Comparison of ENCODE assay signal across 15 cellular contexts in the genomic region with DNA sequence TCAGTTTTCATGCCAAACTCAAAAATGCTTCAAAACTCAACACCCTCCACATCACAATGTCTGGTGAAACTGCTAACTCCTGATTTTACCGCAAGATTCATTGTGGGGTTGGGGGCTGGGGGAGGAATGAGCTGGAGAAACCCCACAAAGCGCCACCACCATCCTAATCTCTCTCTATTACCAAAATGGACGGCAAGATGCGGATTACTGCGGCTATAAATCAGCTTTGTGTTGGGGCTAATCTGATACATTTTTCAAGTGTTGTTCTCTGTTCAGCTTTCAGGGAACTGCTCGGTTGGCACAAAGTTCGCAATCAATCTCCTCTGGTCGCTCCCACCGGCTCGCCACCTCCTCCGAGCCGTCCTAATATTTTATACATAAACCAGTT.
DNase-seq lines count a peak whose midpoint lies in the region; ATAC-seq, FAIRE-seq and TF ChIP-seq lines count a peak whose summit lies in the region.
"Had no signal": no experiment of that assay in that cellular context is flagged by ENCODE, and none has a peak within 500 bp of the region (broad histone marks: within the 10 kb centered on the region; RNA-seq: fewer than 3 reads in every experiment).

No MANE protein-coding gene starts in this region.

- H3K4me1 ChIP-seq in left ventricle myocardium inferior (peaks cover 48% of the 10 kb centered on the region), right cardiac atrium (ENCODE audit: control insufficient read depth, insufficient read depth, low read length) (peaks cover 2% of the 10 kb centered on the region), pancreas (peaks cover 0 to 6% (median 4%) of the 10 kb centered on the region in 3 donors), aorta (ENCODE audit: control insufficient read depth in 1 of 2, insufficient read depth in 2 of 2, low read length in 2 of 2) (peaks cover 0 to 2% of the 10 kb centered on the region in 2 donors)

- H3K9me3 Mint-ChIP-seq in endothelial cell (ENCODE audit: unreplicated experiment): no peaks in the 10 kb centered on the region

- WGBS in right cardiac atrium: 73% methylated on average over 12 of the region's 12 CpGs
- WGBS in pancreas, 2 donors: 57 to 66% methylated on average over 12 of the region's 12 CpGs
- WGBS in aorta, 2 donors: 23 to 31% methylated on average over 12 of the region's 12 CpGs

- DNase-seq in left ventricle myocardium inferior (no peak), right cardiac atrium (no peak), pancreas (peak in 1 of 6 donors; percentile 33), aorta (no peak), NCI-H69 (lab: John Stamatoyannopoulos, UW) (no peak), endothelial cell (ENCODE audit: low spot score) (no peak)
- DNase-seq: activated CD4-positive, CD25-positive, alpha-beta regulatory T cell; DMS 273 treated with DMSO at 0.1 percent for 48 hours; islet precursor cell; NCI-H1436 treated with DMSO at 0.1 percent for 48 hours; thyroid gland had no signal

- H3K36me3 ChIP-seq in left ventricle myocardium inferior (no peaks in the 10 kb centered on the region), pancreas (no peaks in the 10 kb centered on the region), aorta (ENCODE audit: control insufficient read depth in 1 of 2, insufficient read depth in 2 of 2, low read length in 1 of 2) (no peaks in the 10 kb centered on the region)
- H3K36me3 ChIP-seq: thyroid gland had no signal

- H3K36me3 Mint-ChIP-seq in endothelial cell (ENCODE audit: low read depth, unreplicated experiment): peaks cover 12% of the 10 kb centered on the region

- H3K9me3 ChIP-seq in left ventricle myocardium inferior (replicated peaks) (no peaks in the 10 kb centered on the region), right cardiac atrium (ENCODE audit: control insufficient read depth, low read length) (no peaks in the 10 kb centered on the region), pancreas (no peaks in the 10 kb centered on the region), aorta (ENCODE audit: control insufficient read depth, low read length) (no peaks in the 10 kb centered on the region)
- H3K9me3 ChIP-seq: mucosa of descending colon, thyroid gland had no signal

- H3K27ac Mint-ChIP-seq in endothelial cell (ENCODE audit: unreplicated experiment): no peak overlapping the region
- H3K27ac Mint-ChIP-seq: dendritic cell treated with granulocyte-macrophage colony-stimulating factor and Interleukin-4, amounts not matched to agents 40 ng/mL and 50 ng/mL, for 4 days had no signal

- FAIRE-seq in pancreas (lab: Jason Lieb, UNC): no peak

- peak overlapping the region; percentile 61 for H3K27ac ChIP-seq in left ventricle myocardium inferior (replicated peaks)
- no peak overlapping the region for H3K27ac ChIP-seq in right cardiac atrium (ENCODE audit: low read length)
- peak overlapping the region; percentile 49 for H3K27ac ChIP-seq in cingulate gyrus (ENCODE audit: low read depth, low read length)
- H3K27ac ChIP-seq in pancreas: peak overlapping the region; percentile 38 to 80 (median 58)
- H3K27ac ChIP-seq in aorta (ENCODE audit: low read depth in 1 of 2, low read length in 2 of 2): peak overlapping the region; percentile 85 to 94

- ATAC-seq in right cardiac atrium: no peak
- no peak for ATAC-seq in pancreas
- no peak for ATAC-seq in aorta (ENCODE audit: low FRiP score)
- ATAC-seq in HG03565 (IDR thresholded peaks at IDR 0.05; ENCODE audit: unreplicated experiment): no peak

- H3K4me3 ChIP-seq in left ventricle myocardium inferior (no peak overlapping the region), right cardiac atrium (ENCODE audit: low read length) (no peak overlapping the region), pancreas (peak overlapping the region in 1 of 4 donors; percentile 18), aorta (ENCODE audit: low read length in 2 of 2) (no peak overlapping the region)
- H3K4me3 ChIP-seq: mucosa of descending colon, thyroid gland had no signal

- H3K4me1 Mint-ChIP-seq in endothelial cell (ENCODE audit: unreplicated experiment): peaks cover 14% of the 10 kb centered on the region

- peaks cover 26% of the 10 kb centered on the region for H3K27me3 Mint-ChIP-seq in endothelial cell (ENCODE audit: unreplicated experiment)

- H3K4me3 Mint-ChIP-seq in endothelial cell (ENCODE audit: unreplicated experiment): no peak overlapping the region

- intact Hi-C loops in left ventricle myocardium inferior (cut with micrococcal nuclease) (no loop called here), right cardiac atrium (cut with DNase I) (loop anchor here in 1 of 4 donors (5.0 kb wide), 1 partner anchor 33 kb away; no protein-coding TSS in a partner anchor), pancreas (cut with DNase I) (no loop called here), aorta (cut with DNase I) (loop anchor here (5.0 kb wide), 2 partner anchors 33 to 42 kb away; no protein-coding TSS in a partner anchor)

- H3K27me3 ChIP-seq in left ventricle myocardium inferior (ENCODE audit: low read depth) (no peaks in the 10 kb centered on the region), right cardiac atrium (ENCODE audit: control insufficient read depth, insufficient read depth) (no peaks in the 10 kb centered on the region), pancreas (no peaks in the 10 kb centered on the region), aorta (ENCODE audit: control insufficient read depth in 1 of 2, insufficient read depth in 2 of 2, low read length in 1 of 2) (no peaks in the 10 kb centered on the region)
- H3K27me3 ChIP-seq: thyroid gland had no signal

- TF ChIP-seq CTCF in left ventricle myocardium inferior (IDR thresholded peaks at IDR 0.05; ENCODE audit: borderline replicate concordance) (no peak), pancreas (IDR thresholded peaks at IDR 0.05) (no peak), endothelial cell (IDR thresholded peaks at IDR 0.05; ENCODE audit: unreplicated experiment) (no peak)

Comparison
In these comparisons a context has a peak if more than half of its experiments do, and no peak if none do; other contexts are left out.
1. intact Hi-C loops: an anchor here in aorta (5.0 kb wide); none called in left ventricle myocardium inferior and pancreas.